ENCODE assay signal across 8 cellular contexts in the genomic region with DNA sequence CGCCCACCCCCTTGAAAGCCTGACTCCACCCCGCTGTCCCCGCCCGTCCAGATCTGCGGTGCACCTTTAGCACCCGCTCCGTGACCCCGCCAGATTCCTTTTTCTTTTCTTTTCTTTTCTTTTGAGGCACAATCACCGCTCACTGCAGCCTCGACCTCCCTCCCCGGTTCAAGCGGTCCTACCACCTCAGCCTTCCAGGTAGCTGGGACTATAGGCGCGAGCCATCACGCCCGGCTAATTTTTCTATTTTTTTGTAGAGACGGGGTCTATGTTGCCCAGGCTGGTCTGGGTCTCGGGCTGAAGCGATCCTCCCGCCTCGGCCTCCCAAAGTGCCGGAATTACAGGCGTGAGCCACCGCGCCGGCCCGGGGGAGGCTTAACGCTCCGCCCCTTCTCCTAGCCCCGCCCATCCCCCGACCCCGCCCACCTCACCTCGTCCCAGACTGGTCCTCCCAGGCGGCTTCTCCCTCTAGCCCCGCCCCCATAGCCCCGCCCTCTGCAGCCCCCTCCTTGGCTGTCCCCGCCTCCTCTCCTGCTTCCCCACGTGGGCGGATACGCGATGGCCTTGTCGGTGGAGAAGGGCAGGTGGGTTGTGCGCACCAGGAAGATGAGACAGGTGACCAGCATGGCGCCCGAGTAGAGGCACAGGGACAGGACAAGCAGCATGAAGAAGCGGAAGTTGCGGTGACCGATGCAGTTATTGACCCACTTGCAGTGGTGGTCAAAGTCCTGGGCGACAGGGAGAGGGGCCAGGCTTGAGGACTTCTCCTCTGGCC. TPM values are rescaled to one million over a fixed set of nuclear protein-coding genes. Genes with fewer than 3 reads are reported as not detected.
DNase-seq lines count a peak whose midpoint lies in the region; ATAC-seq and TF ChIP-seq lines count a peak whose summit lies in the region.

No MANE protein-coding gene starts in this region.

- H2AFZ ChIP-seq in OCI-LY1 (ENCODE audit: low read length): no peak overlapping the region

- H3F3A ChIP-seq in OCI-LY1 (ENCODE audit: insufficient read depth, low read length): no peaks in the 10 kb centered on the region

- H3K36me3 ChIP-seq in OCI-LY1 (ENCODE audit: insufficient read depth, low read length): no peaks in the 10 kb centered on the region
- no peaks in the 10 kb centered on the region for H3K36me3 ChIP-seq in left ventricle myocardium inferior

- H3K27ac ChIP-seq in OCI-LY1 (ENCODE audit: low read depth, low read length, poor library complexity, severe bottlenecking) (no peak overlapping the region), left ventricle myocardium inferior (replicated peaks) (no peak overlapping the region)

- H3K27me3 ChIP-seq in OCI-LY1 (ENCODE audit: insufficient read depth, low read length) (peaks cover 5% of the 10 kb centered on the region; the same call in 1 of the 2 replicates), left ventricle myocardium inferior (ENCODE audit: low read depth) (peaks cover 39% of the 10 kb centered on the region)

- H3K4me3 ChIP-seq in GM08714 (ENCODE audit: low read length): peak overlapping the region; percentile 64; the same call in 1 of the 2 replicates
- H3K4me3 ChIP-seq in OCI-LY1 (ENCODE audit: low read depth, low read length, poor library complexity, severe bottlenecking): peak overlapping the region; percentile 57
- peak overlapping the region; percentile 54 for H3K4me3 ChIP-seq in left ventricle myocardium inferior

- no peaks in the 10 kb centered on the region for H3K9me2 ChIP-seq in OCI-LY1 (ENCODE audit: low read depth, low read length)

- H3K4me1 ChIP-seq in OCI-LY1 (ENCODE audit: insufficient read depth, low read length, severe bottlenecking): peaks cover 7% of the 10 kb centered on the region
- peaks cover 4% of the 10 kb centered on the region for H3K4me1 ChIP-seq in left ventricle myocardium inferior

- H4K20me1 ChIP-seq in OCI-LY1 (ENCODE audit: insufficient read depth, low read length): no peaks in the 10 kb centered on the region

- no peaks in the 10 kb centered on the region for H3K9me3 ChIP-seq in OCI-LY1 (ENCODE audit: low read length)
- H3K9me3 ChIP-seq in left ventricle myocardium inferior (replicated peaks): peaks cover 6% of the 10 kb centered on the region

- H3K4me2 ChIP-seq in OCI-LY1 (ENCODE audit: low read length): peak overlapping the region; percentile 60

- no peak overlapping the region for H3K9ac ChIP-seq in OCI-LY1 (ENCODE audit: low read length)

- no peak for ATAC-seq in HG03457 (IDR thresholded peaks at IDR 0.05; ENCODE audit: unreplicated experiment)

- TF ChIP-seq CTCF in OCI-LY1 (IDR thresholded peaks at IDR 0.05; ENCODE audit: low read length) (no peak), left ventricle myocardium inferior (IDR thresholded peaks at IDR 0.05; ENCODE audit: borderline replicate concordance) (no peak)

- H3K79me2 ChIP-seq in OCI-LY1 (ENCODE audit: insufficient read depth, low read length): no peaks in the 10 kb centered on the region

- DNase-seq in activated gamma-delta T cell treated with Interleukin-2 at 50 U/mL for 16 hours (peak; percentile 54), left ventricle myocardium inferior (peak; percentile 55), cerebellar cortex (ENCODE audit: low spot score) (no peak), epidermal melanocyte (ENCODE audit: insufficient read length, low spot score) (no peak)
- DNase-seq in stimulated activated CD4-positive, alpha-beta T cell treated with anti-CD3 and anti-CD28 coated beads, Interleukin-12 subunit alpha, Interleukin-12 subunit beta, amount 100 ng/mL, for 48 hours (ENCODE audit: low read depth in 2 of 3, low spot score in 1 of 3): peak; percentile 58 to 61 (median 58)

- intact Hi-C loops in left ventricle myocardium inferior (cut with micrococcal nuclease): no loop called here

RNA-seq across cellular contexts. Expression of gene ZDHHC19, which starts 3.2 kb away (rescaled TPM):
- not detected for total RNA-seq in left ventricle myocardium inferior

RNA-seq across cellular contexts. Expression of gene SLC51A, which starts 8.3 kb away (rescaled TPM):
- total RNA-seq in left ventricle myocardium inferior: not detected

Comparison
In these comparisons a context has a peak if more than half of its experiments do, and no peak if none do; other contexts are left out.
1. DNase-seq: peak in activated gamma-delta T cell treated with Interleukin-2 at 50 U/mL for 16 hours (single experiment), left ventricle myocardium inferior (single experiment) and stimulated activated CD4-positive, alpha-beta T cell treated with anti-CD3 and anti-CD28 coated beads, Interleukin-12 subunit alpha, Interleukin-12 subunit beta, amount 100 ng/mL, for 48 hours (3 of 3); none in cerebellar cortex (single experiment) and epidermal melanocyte (single experiment).
2. Peak in every context shown above with its lines, with median percentiles within 50 percentile points of each other: H3K4me3 ChIP-seq.